In genomic region chr7:156009569-156009968, GRCh38 we compare ENCODE assay signal across 33 cellular contexts.
"Had no signal": no experiment of that assay in that cellular context is flagged by ENCODE, and none has a peak within 500 bp of the region (broad histone marks: within the 10 kb centered on the region; RNA-seq: fewer than 3 reads in every experiment).

No MANE protein-coding gene starts in this region.

- H3K36me3 ChIP-seq: adrenal gland, ascending aorta, cardiac muscle cell had no signal

- FAIRE-seq: bronchial epithelial cell, TTC549 had no signal

- H3K27me3 ChIP-seq: adrenal gland, ascending aorta, cardiac muscle cell had no signal

- H3K27ac ChIP-seq: adrenal gland, ascending aorta, cardiac muscle cell, VCaP had no signal

- H3K9me3 ChIP-seq: ascending aorta had no signal

- ATAC-seq: activated CD8-positive, alpha-beta T cell treated with anti-CD3 and anti-CD28 coated beads for 36 hours; activated naive CD4-positive, alpha-beta T cell treated with anti-CD3 and anti-CD28 coated beads, Interleukin-2, amount 50 U/mL, for 72 hours; activated T-cell treated with anti-CD3 and anti-CD28 coated beads, Interleukin-2, amount 50 U/mL, for 4 hours; activated T-cell treated with anti-CD3 and anti-CD28 coated beads, Interleukin-2, amount 50 U/mL, for 72 hours; activated T-helper 17 cell treated with anti-CD3 and anti-CD28 coated beads, Interleukin-2, amount 50 U/mL, for 72 hours had no signal

- H3K4me3 ChIP-seq: adrenal gland, ascending aorta, cardiac muscle cell had no signal

- H3K4me1 ChIP-seq: adrenal gland, ascending aorta had no signal

- DNase-seq: activated B cell treated with CpG ODN at 0.5 μM for 24 hours; activated CD4-positive, alpha-beta memory T cell treated with anti-CD3 and anti-CD28 coated beads for 36 hours; activated CD4-positive, alpha-beta T cell treated with anti-CD3 and anti-CD28 coated beads for 4 hours; activated CD4-positive, alpha-beta T cell treated with anti-CD3 and anti-CD28 coated beads, Interleukin-2, amount 10 ng/mL, durations not matched to agents 24 days and 14 days; activated CD4-positive, alpha-beta T cell treated with anti-CD3 and anti-CD28 coated beads, Interleukin-2, amount 50 U/mL, for 1 hour; activated CD4-positive, alpha-beta T cell treated with anti-CD3 and anti-CD28 coated beads, Interleukin-2, amount 50 U/mL, for 4 hours; activated CD4-positive, CD25-positive, alpha-beta regulatory T cell treated with anti-CD3 and anti-CD28 coated beads, Interleukin-2, amount 50 U/mL, for 72 hours; activated CD8-positive, alpha-beta memory T cell treated with anti-CD3 and anti-CD28 coated beads, Interleukin-2, amount 50 U/mL, for 4 hours; activated CD8-positive, alpha-beta T cell treated with anti-CD3 and anti-CD28 coated beads for 36 hours; activated effector memory CD4-positive, alpha-beta T cell treated with anti-CD3 and anti-CD28 coated beads, Interleukin-2, amount 50 U/mL, for 16 hours; activated gamma-delta T cell treated with Interleukin-2 at 50 U/mL for 16 hours; activated naive CD4-positive, alpha-beta T cell; activated naive CD4-positive, alpha-beta T cell treated with anti-CD3 and anti-CD28 coated beads for 36 hours; activated naive CD4-positive, alpha-beta T cell treated with anti-CD3 and anti-CD28 coated beads, Interleukin-2, amount 50 U/mL, for 16 hours; activated naive CD8-positive, alpha-beta T cell treated with anti-CD3 and anti-CD28 coated beads for 36 hours; activated T-cell treated with anti-CD3 and anti-CD28 coated beads for 4 hours; activated T-cell treated with anti-CD3 and anti-CD28 coated beads, Interleukin-2, amount 50 U/mL, for 1 hour; activated T-cell treated with anti-CD3 and anti-CD28 coated beads, Interleukin-2, amount 50 U/mL, for 4 hours; activated T-cell treated with anti-CD3 and anti-CD28 coated beads, Interleukin-2, amount 50 U/mL, for 72 hours; adrenal gland; amniotic stem cell; anterior cingulate cortex; caudate nucleus; cerebellar nuclear complex; T-helper 2 cell; T-helper 9 cell had no signal
